In genomic region chr7:38330861-38331709, GRCh38 we compare ENCODE assay signal across 12 cellular contexts.
DNase-seq lines count a peak whose midpoint lies in the region; ATAC-seq and TF ChIP-seq lines count a peak whose summit lies in the region.
"Had no signal": no experiment of that assay in that cellular context is flagged by ENCODE, and none has a peak within 500 bp of the region (broad histone marks: within the 10 kb centered on the region; RNA-seq: fewer than 3 reads in every experiment).

No MANE protein-coding gene starts in this region.

- no peak overlapping the region for H3K4me3 ChIP-seq in fibroblast of mammary gland (ENCODE audit: control insufficient read depth, low read depth, low read length)
- no peak overlapping the region for H3K4me3 ChIP-seq in upper lobe of right lung
- H3K4me3 ChIP-seq: SJSA1 had no signal

- H3K9me3 Mint-ChIP-seq in activated naive CD4-positive, alpha-beta T cell treated with anti-CD3 and anti-CD28 coated beads, Interleukin-2, amount 10 ng/mL, durations not matched to agents 7 days and 5 days: no peaks in the 10 kb centered on the region
- H3K9me3 Mint-ChIP-seq in activated naive CD4-positive, alpha-beta T cell treated with anti-CD3 and anti-CD28 coated beads, Interleukin-2, amount 50 U/mL, for 72 hours: no peaks in the 10 kb centered on the region
- H3K9me3 Mint-ChIP-seq in T-helper 1 cell treated with Interleukin-12 subunit alpha and Interleukin-12 subunit beta and Interleukin-4 antibody, amounts not matched to agents 30 μg/mL and 1 μg/mL, for 36 hours: no peaks in the 10 kb centered on the region
- H3K9me3 Mint-ChIP-seq: nephron had no signal

- no peaks in the 10 kb centered on the region for H3K36me3 Mint-ChIP-seq in activated naive CD4-positive, alpha-beta T cell treated with anti-CD3 and anti-CD28 coated beads, Interleukin-2, amount 10 ng/mL, durations not matched to agents 7 days and 5 days
- H3K36me3 Mint-ChIP-seq in activated naive CD4-positive, alpha-beta T cell treated with anti-CD3 and anti-CD28 coated beads, Interleukin-2, amount 50 U/mL, for 72 hours: no peaks in the 10 kb centered on the region
- H3K36me3 Mint-ChIP-seq in T-helper 1 cell treated with Interleukin-12 subunit alpha and Interleukin-12 subunit beta and Interleukin-4 antibody, amounts not matched to agents 30 μg/mL and 1 μg/mL, for 36 hours (ENCODE audit: low read depth): no peaks in the 10 kb centered on the region

- H3K27me3 Mint-ChIP-seq in activated naive CD4-positive, alpha-beta T cell treated with anti-CD3 and anti-CD28 coated beads, Interleukin-2, amount 10 ng/mL, durations not matched to agents 7 days and 5 days: peaks cover 3% of the 10 kb centered on the region
- H3K27me3 Mint-ChIP-seq in T-helper 1 cell treated with Interleukin-12 subunit alpha and Interleukin-12 subunit beta and Interleukin-4 antibody, amounts not matched to agents 30 μg/mL and 1 μg/mL, for 36 hours (ENCODE audit: low read depth): no peaks in the 10 kb centered on the region

- no peak overlapping the region for H3K27ac ChIP-seq in upper lobe of right lung
- H3K27ac ChIP-seq: foreskin keratinocyte, SJSA1 had no signal

- peak overlapping the region; percentile 52 for H3K27ac Mint-ChIP-seq in activated naive CD4-positive, alpha-beta T cell treated with anti-CD3 and anti-CD28 coated beads, Interleukin-2, amount 10 ng/mL, durations not matched to agents 7 days and 5 days
- no peak overlapping the region for H3K27ac Mint-ChIP-seq in activated naive CD4-positive, alpha-beta T cell treated with anti-CD3 and anti-CD28 coated beads, Interleukin-2, amount 50 U/mL, for 72 hours
- H3K27ac Mint-ChIP-seq in T-helper 1 cell treated with Interleukin-12 subunit alpha and Interleukin-12 subunit beta and Interleukin-4 antibody, amounts not matched to agents 30 μg/mL and 1 μg/mL, for 36 hours: no peak overlapping the region
- H3K27ac Mint-ChIP-seq: nephron had no signal

- peak; percentile 5 for TF ChIP-seq CTCF in fibroblast of mammary gland (conservative IDR thresholded peaks at IDR 0.05; ENCODE audit: control insufficient read depth, insufficient read depth, low read depth, low read length)
- TF ChIP-seq CTCF in upper lobe of right lung (IDR thresholded peaks at IDR 0.05): no peak

- H3K27me3 ChIP-seq in upper lobe of right lung: no peaks in the 10 kb centered on the region
- H3K27me3 ChIP-seq: foreskin keratinocyte had no signal

- CTCF ChIA-PET in activated naive CD4-positive, alpha-beta T cell treated with anti-CD3 and anti-CD28 coated beads, Interleukin-2, amount 10 ng/mL, durations not matched to agents 7 days and 5 days (lab: Charles Lee): interaction anchor here (0.7 to 3.7 kb wide), 12 partner anchors 10 to 222 kb away, joined by 3 to 24 read pairs (median 5); no protein-coding TSS in a partner anchor

- no peaks in the 10 kb centered on the region for H3K4me1 ChIP-seq in upper lobe of right lung
- H3K4me1 ChIP-seq: foreskin keratinocyte, SJSA1 had no signal

- H3K9me3 ChIP-seq in upper lobe of right lung: no peaks in the 10 kb centered on the region
- H3K9me3 ChIP-seq: SJSA1 had no signal

- intact Hi-C loops in upper lobe of right lung (cut with DNase I): no loop called here

- ATAC-seq in activated naive CD4-positive, alpha-beta T cell treated with anti-CD3 and anti-CD28 coated beads, Interleukin-2, amount 50 U/mL, for 72 hours: no peak
- ATAC-seq in upper lobe of right lung: peak; percentile 32
- ATAC-seq: foreskin keratinocyte had no signal

- DNase-seq in activated naive CD4-positive, alpha-beta T cell treated with anti-CD3 and anti-CD28 coated beads, Interleukin-2, amount 10 ng/mL, durations not matched to agents 7 days and 5 days: no peak
- DNase-seq in activated naive CD4-positive, alpha-beta T cell treated with anti-CD3 and anti-CD28 coated beads, Interleukin-2, amount 50 U/mL, for 72 hours (ENCODE audit: low spot score in 2 of 2): no peak
- no peak for DNase-seq in fibroblast of mammary gland (ENCODE audit: low read depth)
- no peak for DNase-seq in upper lobe of right lung
- DNase-seq in superior temporal gyrus (ENCODE audit: extremely low spot score): no peak
- no peak for DNase-seq in ureter (ENCODE audit: low spot score)
- no peak for DNase-seq in epidermal melanocyte (ENCODE audit: insufficient read length, low spot score)
- DNase-seq: foreskin keratinocyte, NCI-H1436 had no signal

- H3K4me3 Mint-ChIP-seq in activated naive CD4-positive, alpha-beta T cell treated with anti-CD3 and anti-CD28 coated beads, Interleukin-2, amount 10 ng/mL, durations not matched to agents 7 days and 5 days: no peak overlapping the region
- H3K4me3 Mint-ChIP-seq in T-helper 1 cell treated with Interleukin-12 subunit alpha and Interleukin-12 subunit beta and Interleukin-4 antibody, amounts not matched to agents 30 μg/mL and 1 μg/mL, for 36 hours: peak overlapping the region; percentile 21
- H3K4me3 Mint-ChIP-seq: nephron had no signal

- H3K36me3 ChIP-seq in upper lobe of right lung: no peaks in the 10 kb centered on the region
- H3K36me3 ChIP-seq: SJSA1 had no signal

- H3K4me1 Mint-ChIP-seq in activated naive CD4-positive, alpha-beta T cell treated with anti-CD3 and anti-CD28 coated beads, Interleukin-2, amount 10 ng/mL, durations not matched to agents 7 days and 5 days: peaks cover 42% of the 10 kb centered on the region
- H3K4me1 Mint-ChIP-seq in T-helper 1 cell treated with Interleukin-12 subunit alpha and Interleukin-12 subunit beta and Interleukin-4 antibody, amounts not matched to agents 30 μg/mL and 1 μg/mL, for 36 hours (ENCODE audit: low read depth): peaks cover 28% of the 10 kb centered on the region
